In genomic region chr5:161686881-161687280, GRCh38 we compare ENCODE assay signal across 3 cellular contexts. TPM values are rescaled to one million over a fixed set of nuclear protein-coding genes. Genes with fewer than 3 reads are reported as not detected.
"Had no signal": no experiment of that assay in that cellular context is flagged by ENCODE, and none has a peak within 500 bp of the region (broad histone marks: within the 10 kb centered on the region; RNA-seq: fewer than 3 reads in every experiment).

No MANE protein-coding gene starts in this region.

- ATAC-seq: GM12878 had no signal

- DNase-seq: GDM1, GF-D8 had no signal

RNA-seq across cellular contexts. Expression of gene GABRA6, which starts 1.4 kb away (rescaled TPM):
- total RNA-seq: GM12878 had no signal
